21 cellular contexts compared by ENCODE assay signal in the genomic region with DNA sequence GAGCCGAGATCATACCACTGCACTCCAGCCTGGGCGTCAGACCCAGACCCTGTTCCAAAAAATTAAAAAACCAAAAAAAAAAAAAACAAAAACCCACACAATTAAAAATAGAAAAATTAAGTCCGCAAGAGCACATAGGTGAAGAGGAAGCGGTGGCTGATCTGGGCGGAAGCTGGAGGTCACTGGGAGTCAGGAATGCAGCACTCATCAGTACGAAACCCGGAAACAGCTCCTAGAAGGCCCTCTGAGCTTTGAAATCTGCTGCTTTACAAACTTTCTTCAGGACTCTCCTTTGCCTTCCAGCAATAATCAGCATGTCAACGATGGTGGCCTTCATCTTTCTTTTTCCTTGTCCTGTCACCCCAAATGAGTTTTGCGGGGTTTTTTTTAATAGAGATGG. TPM values are rescaled to one million over a fixed set of nuclear protein-coding genes. Genes with fewer than 3 reads are reported as not detected.
DNase-seq lines count a peak whose midpoint lies in the region; ATAC-seq, FAIRE-seq and TF ChIP-seq lines count a peak whose summit lies in the region.
"Had no signal": no experiment of that assay in that cellular context is flagged by ENCODE, and none has a peak within 500 bp of the region (broad histone marks: within the 10 kb centered on the region; RNA-seq: fewer than 3 reads in every experiment).

No MANE protein-coding gene starts in this region.

- TF ChIP-seq EP300 in HepG2 (IDR thresholded peaks at IDR 0.05; ENCODE audit: low read depth in 2 of 2, low read length in 2 of 2) (no peak), HepG2 (CRISPR knock-in tag; IDR thresholded peaks at IDR 0.05; ENCODE audit: borderline replicate concordance) (no peak)

- peaks cover 5 to 34% (median 16%) of the 10 kb centered on the region in 4 donors for H3K36me3 ChIP-seq in liver (ENCODE audit: control insufficient read depth in 4 of 4, insufficient read depth in 3 of 4, low read depth in 1 of 4, low read length in 3 of 4)
- H3K36me3 ChIP-seq in HepG2 (replicated peaks in 1 of 2; ENCODE audit: control insufficient read depth in 1 of 2, insufficient read depth in 2 of 2, low read length in 2 of 2) = peaks cover 34 to 60% of the 10 kb centered on the region in 2 experiments; a peak in 4 of 5 replicates
- peaks cover 0 to 47% (median 16%) of the 10 kb centered on the region in 4 donors for H3K36me3 ChIP-seq in right lobe of liver
- peaks cover 0 to 27% of the 10 kb centered on the region in 2 donors for H3K36me3 ChIP-seq in vagina

- 88% methylated on average over 9 of the region's 9 CpGs for WGBS in liver
- WGBS in HepG2 (ENCODE audit: low lambda C conversion rate) = 98% methylated on average over 9 of the region's 9 CpGs
- WGBS in right lobe of liver (ENCODE audit: insufficient coverage, low coverage, low lambda C conversion rate, missing lambda C conversion rate) = 75% methylated on average over 9 of the region's 9 CpGs

- no peak overlapping the region for H3K4me3 ChIP-seq in liver (ENCODE audit: low read depth in 1 of 3, low read length in 3 of 3)
- H3K4me3 ChIP-seq in HepG2 (replicated peaks in 1 of 3; ENCODE audit: insufficient read depth in 1 of 3, low read depth in 2 of 3, low read length in 3 of 3) = no peak overlapping the region
- H3K4me3 ChIP-seq in right lobe of liver = no peak overlapping the region
- no peak overlapping the region for H3K4me3 ChIP-seq in vagina
- H3K4me3 ChIP-seq: GM12878 had no signal

- TF ChIP-seq RAD21 in liver (IDR thresholded peaks at IDR 0.05) = no peak
- no peak for TF ChIP-seq RAD21 in HepG2 (CRISPR knock-in tag; IDR thresholded peaks at IDR 0.05)

- H3K4me1 ChIP-seq in liver (ENCODE audit: control insufficient read depth in 4 of 4, insufficient read depth in 4 of 4, low read length in 3 of 4) (peaks cover 2 to 6% (median 6%) of the 10 kb centered on the region in 4 donors), HepG2 (ENCODE audit: insufficient read depth, low read length) (peaks cover 8% of the 10 kb centered on the region), right lobe of liver (peaks cover 0 to 11% (median 5%) of the 10 kb centered on the region in 4 donors), vagina (peaks cover 17% of the 10 kb centered on the region)

- no peaks in the 10 kb centered on the region for H3K9me3 ChIP-seq in liver (ENCODE audit: control insufficient read depth in 4 of 4, low read length in 3 of 4)
- H3K9me3 ChIP-seq in HepG2 (ENCODE audit: low read length) = no peaks in the 10 kb centered on the region
- no peaks in the 10 kb centered on the region for H3K9me3 ChIP-seq in right lobe of liver
- H3K9me3 ChIP-seq in vagina = no peaks in the 10 kb centered on the region
- H3K9me3 ChIP-seq: BE2C had no signal

- H3K79me2 ChIP-seq in HepG2 (ENCODE audit: insufficient read depth, low read length) = no peaks in the 10 kb centered on the region

- intact Hi-C loops in HepG2 (cut with micrococcal nuclease; ENCODE audit: unreplicated experiment) (no loop called here), right lobe of liver (cut with DNase I) (loop anchor here in 1 of 2 donors (10.0 kb wide), 1 partner anchor 187 kb away; no protein-coding TSS in a partner anchor), vagina (cut with DNase I) (loop anchor here (5.0 kb wide), 1 partner anchor 195 kb away; the partner anchor contains the start of gene CREBBP)

- no peaks in the 10 kb centered on the region for H4K20me1 ChIP-seq in HepG2 (ENCODE audit: insufficient read depth, low read length)

- no peak overlapping the region for H3K9ac ChIP-seq in liver (ENCODE audit: low read depth in 1 of 2, low read length in 2 of 2)
- H3K9ac ChIP-seq in HepG2 (ENCODE audit: insufficient read depth, low read depth, low read length) = no peak overlapping the region

- TF ChIP-seq POLR2A in HepG2 (IDR thresholded peaks at IDR 0.05; ENCODE audit: insufficient read depth in 1 of 2, low read depth in 2 of 2, low read length in 2 of 2) (no peak), right lobe of liver (IDR thresholded peaks at IDR 0.05) (no peak), vagina (IDR thresholded peaks at IDR 0.05) (no peak)

- in situ Hi-C loops in HepG2 (cut with HindIII; ENCODE audit: extremely low pct_ligation_motif_present, low pct_unique_long_range_greater_than_20kb) = no loop called here

- H3K27ac ChIP-seq in liver (ENCODE audit: low read depth in 1 of 2, low read length in 2 of 2) = no peak overlapping the region
- no peak overlapping the region for H3K27ac ChIP-seq in HepG2 (ENCODE audit: extremely low read length, insufficient read depth, low read length)
- H3K27ac ChIP-seq in right lobe of liver = no peak overlapping the region
- peak overlapping the region; percentile 83 for H3K27ac ChIP-seq in vagina

- POLR2A ChIA-PET in HepG2 (lab: Yijun Ruan, JAX) = interaction anchor here (1.5 kb wide), 1 partner anchor 8 kb away, joined by 6 read pairs; no protein-coding TSS in a partner anchor

- H3K4me2 ChIP-seq in HepG2 (ENCODE audit: low read depth, low read length) = no peak overlapping the region

- no peak overlapping the region for H2AFZ ChIP-seq in HepG2 (ENCODE audit: low read length)

- DNase-seq in HepG2 (ENCODE audit: low spot score) (no peak), dermis microvascular lymphatic vessel endothelial cell (ENCODE audit: low read depth in 2 of 2) (peak; percentile 53 to 70), right lobe of liver (peak in 1 of 3 donors; percentile 42), vagina (ENCODE audit: extremely low spot score in 2 of 2) (no peak), SW480 (ENCODE audit: low spot score) (no peak), cerebellar cortex (ENCODE audit: low spot score) (no peak)
- DNase-seq: ACHN; BE2C; C1 segment of cervical spinal cord; CD4-positive, CD25-positive, alpha-beta regulatory T cell; CD8-positive, alpha-beta memory T cell; COR-L47; DMS 273 treated with DMSO at 0.1 percent for 48 hours; DMS53; DND-41; EL; GOT3; H7 had no signal

- TF ChIP-seq CTCF in liver (IDR thresholded peaks at IDR 0.05; ENCODE audit: low read depth, low read length, missing input control) = no peak
- TF ChIP-seq CTCF in HepG2 (CRISPR knock-in tag; IDR thresholded peaks at IDR 0.05) = no peak
- TF ChIP-seq CTCF in right lobe of liver (IDR thresholded peaks at IDR 0.05) = no peak
- TF ChIP-seq CTCF in vagina (IDR thresholded peaks at IDR 0.05) = no peak

- FAIRE-seq in HepG2 (lab: Jason Lieb, UNC) = no peak
- FAIRE-seq: A204.1, GM12878 had no signal

- CTCF ChIA-PET in HepG2 (lab: Yijun Ruan, JAX; ENCODE audit: low intra/inter-chr PET ratio, low total read pairs) = no interaction called here

- BruUV-seq in HepG2 (replicated peaks; lab: Mats Ljungman, UMichigan) = no TSS peak

- no peak for ATAC-seq in HepG2
- peak in 3 of 4 donors; percentile 16 to 37 (median 35) for ATAC-seq in right lobe of liver
- ATAC-seq: GM12878 had no signal

- H3K27me3 ChIP-seq in liver (ENCODE audit: control insufficient read depth in 4 of 4, insufficient read depth in 4 of 4, low read length in 3 of 4) (no peaks in the 10 kb centered on the region), HepG2 (ENCODE audit: control insufficient read depth in 1 of 2, insufficient read depth in 2 of 2, low read length in 2 of 2) (no peaks in the 10 kb centered on the region), right lobe of liver (no peaks in the 10 kb centered on the region), vagina (no peaks in the 10 kb centered on the region)
- H3K27me3 ChIP-seq: BE2C had no signal

RNA-seq across cellular contexts. Expression of gene TRAP1, which starts 29.5 kb away (rescaled TPM):
- total RNA-seq in liver (100 to 1,000 TPM in 1 of 2 donors, 10 to 100 TPM in 1; 96.0 to 129 TPM), HepG2 (2016; rRNA removed; fragmentation: Illumina TruSeq; extraction: Trizol) (112 and 127 TPM in 2 replicates), dermis microvascular lymphatic vessel endothelial cell (51.0 and 104 TPM in 2 replicates), right lobe of liver (100 to 1,000 TPM in 4 of 6 experiments, 10 to 100 TPM in 2; 93.4 to 169 (median 123) TPM), vagina (111 TPM)
- polyA plus RNA-seq in liver (100 to 1,000 TPM in 1 of 2 donors, 10 to 100 TPM in 1; 78.3 to 148 TPM), HepG2 (2011; rRNA removed) (240 and 283 TPM in 2 replicates)
- 28.9 and 31.8 TPM in 2 replicates for total RNA-seq in HepG2 (2016; cell fraction: cytosol; rRNA removed; fragmentation: Illumina TruSeq; extraction: Trizol; ENCODE audit: low read depth)
- 104 and 130 TPM in 2 replicates for total RNA-seq in HepG2 (2016; cell fraction: insoluble cytoplasmic fraction; rRNA removed; fragmentation: Illumina TruSeq; extraction: Trizol)
- total RNA-seq in HepG2 (2016; cell fraction: membrane; rRNA removed; fragmentation: Illumina TruSeq; extraction: Trizol) = 40.6 and 42.7 TPM in 2 replicates
- 81.3 and 97.5 TPM in 2 replicates for total RNA-seq in HepG2 (2016; cell fraction: nucleus; rRNA removed; fragmentation: Illumina TruSeq; extraction: Trizol)
- polyA plus RNA-seq in HepG2 (2011; cell fraction: cytosol; rRNA removed) = 125 and 163 TPM in 2 replicates
- polyA plus RNA-seq in HepG2 (2011; cell fraction: nucleus; rRNA removed) = 405 and 449 TPM in 2 replicates
- polyA plus RNA-seq in HepG2 (2012) = 173 and 189 TPM in 2 replicates
- polyA plus RNA-seq in HepG2 (2016; cell fraction: cytosol; fragmentation: Illumina TruSeq; extraction: Trizol; ENCODE audit: low read depth) = 15.5 and 18.4 TPM in 2 replicates
- 106 and 121 TPM in 2 replicates for polyA plus RNA-seq in HepG2 (2016; cell fraction: insoluble cytoplasmic fraction; fragmentation: Illumina TruSeq; extraction: Trizol; ENCODE audit: low read depth)
- 25.7 and 26.7 TPM in 2 replicates for polyA plus RNA-seq in HepG2 (2016; cell fraction: membrane; fragmentation: Illumina TruSeq; extraction: Trizol; ENCODE audit: low read depth)
- polyA plus RNA-seq in HepG2 (2016; cell fraction: nucleus; fragmentation: Illumina TruSeq; extraction: Trizol; ENCODE audit: insufficient read depth, low read depth) = 169 and 193 TPM in 2 replicates
- 623 and 697 TPM in 2 replicates for polyA minus RNA-seq in HepG2 (2011; rRNA and poly(A)+ RNA removed; ENCODE audit: low replicate concordance)
- polyA minus RNA-seq in HepG2 (2011; cell fraction: cytosol; rRNA and poly(A)+ RNA removed) = 98.0 and 120 TPM in 2 replicates
- 105 and 109 TPM in 2 replicates for polyA minus RNA-seq in HepG2 (2011; cell fraction: nucleus; rRNA and poly(A)+ RNA removed)

RNA-seq across cellular contexts. Expression of gene DNASE1, which starts 33.3 kb away (rescaled TPM):
- 10 to 100 TPM; 10.2 to 11.6 TPM for total RNA-seq in liver
- polyA plus RNA-seq in liver = 1 to 10 TPM in 1 of 2 donors, under 1 TPM in 1; 0.77 to 2.1 TPM
- 3.7 and 7.1 TPM in 2 replicates for total RNA-seq in HepG2 (2016; rRNA removed; fragmentation: Illumina TruSeq; extraction: Trizol)
- 9.5 and 9.7 TPM in 2 replicates for total RNA-seq in HepG2 (2016; cell fraction: cytosol; rRNA removed; fragmentation: Illumina TruSeq; extraction: Trizol; ENCODE audit: low read depth)
- 4.1 and 7.3 TPM in 2 replicates for total RNA-seq in HepG2 (2016; cell fraction: insoluble cytoplasmic fraction; rRNA removed; fragmentation: Illumina TruSeq; extraction: Trizol)
- total RNA-seq in HepG2 (2016; cell fraction: membrane; rRNA removed; fragmentation: Illumina TruSeq; extraction: Trizol) = 11.1 and 12.4 TPM in 2 replicates
- 11.8 and 13.6 TPM in 2 replicates for total RNA-seq in HepG2 (2016; cell fraction: nucleus; rRNA removed; fragmentation: Illumina TruSeq; extraction: Trizol)
- 11.1 and 13.0 TPM in 2 replicates for polyA plus RNA-seq in HepG2 (2011; rRNA removed)
- polyA plus RNA-seq in HepG2 (2011; cell fraction: cytosol; rRNA removed) = 5.4 and 7.4 TPM in 2 replicates
- polyA plus RNA-seq in HepG2 (2011; cell fraction: nucleus; rRNA removed) = 37.1 and 37.7 TPM in 2 replicates
- 7.2 and 10.3 TPM in 2 replicates for polyA plus RNA-seq in HepG2 (2012)
- polyA plus RNA-seq in HepG2 (2016; cell fraction: cytosol; fragmentation: Illumina TruSeq; extraction: Trizol; ENCODE audit: low read depth) = 10.1 and 11.6 TPM in 2 replicates
- polyA plus RNA-seq in HepG2 (2016; cell fraction: insoluble cytoplasmic fraction; fragmentation: Illumina TruSeq; extraction: Trizol; ENCODE audit: low read depth) = 2.9 and 3.5 TPM in 2 replicates
- 9.6 and 10.1 TPM in 2 replicates for polyA plus RNA-seq in HepG2 (2016; cell fraction: membrane; fragmentation: Illumina TruSeq; extraction: Trizol; ENCODE audit: low read depth)
- polyA plus RNA-seq in HepG2 (2016; cell fraction: nucleus; fragmentation: Illumina TruSeq; extraction: Trizol; ENCODE audit: insufficient read depth, low read depth) = 15.7 and 20.9 TPM in 2 replicates
- 12.4 and 52.9 TPM in 2 replicates for polyA minus RNA-seq in HepG2 (2011; rRNA and poly(A)+ RNA removed; ENCODE audit: low replicate concordance)
- 3.9 and 4.6 TPM in 2 replicates for polyA minus RNA-seq in HepG2 (2011; cell fraction: cytosol; rRNA and poly(A)+ RNA removed)
- polyA minus RNA-seq in HepG2 (2011; cell fraction: nucleus; rRNA and poly(A)+ RNA removed) = 13.1 and 20.5 TPM in 2 replicates
- total RNA-seq in dermis microvascular lymphatic vessel endothelial cell = 10.0 and 14.3 TPM in 2 replicates
- total RNA-seq in right lobe of liver = 1 to 10 TPM; 1.4 to 6.2 (median 3.1) TPM
- total RNA-seq in vagina = 50.3 TPM

Comparison
In these comparisons a context has a peak if more than half of its experiments do, and no peak if none do; other contexts are left out.
1. DNase-seq: peak in dermis microvascular lymphatic vessel endothelial cell (2 of 2); none in HepG2 (single experiment), vagina (0 of 2), SW480 (single experiment) and cerebellar cortex (single experiment).